1 cellular context compared by ENCODE assay signal in genomic region chr20:58209652-58210397, GRCh38.
TF ChIP-seq lines count a peak whose summit lies in the region.

No MANE protein-coding gene starts in this region.

TF ChIP-seq in K562, 482 proteins besides CTCF, POLR2A, EP300 and RAD21 (continued from another document and continues in another):
- TF ChIP-seq NR2F6 (CRISPR knock-in tag; IDR thresholded peaks at IDR 0.05) (no peak), HNRNPK (IDR thresholded peaks at IDR 0.05; ENCODE audit: low read depth, low read length, poor library complexity, severe bottlenecking) (no peak), MLX (CRISPR knock-in tag; conservative IDR thresholded peaks at IDR 0.05) (no peak), HOMEZ (CRISPR knock-in tag; IDR thresholded peaks at IDR 0.05) (no peak), GATA2 (CRISPR knock-in tag; IDR thresholded peaks at IDR 0.05) (no peak), DIDO1 (tag; IDR thresholded peaks at IDR 0.05; ENCODE audit: low read depth) (no peak), ZNF707 (CRISPR knock-in tag; conservative IDR thresholded peaks at IDR 0.05) (no peak), ZNF280B (CRISPR knock-in tag; IDR thresholded peaks at IDR 0.05) (no peak), NFIX (CRISPR knock-in tag; IDR thresholded peaks at IDR 0.05; ENCODE audit: low read depth) (no peak), USF1 (CRISPR knock-in tag; IDR thresholded peaks at IDR 0.05) (no peak), HLTF (IDR thresholded peaks at IDR 0.05) (no peak), SUPT5H (IDR thresholded peaks at IDR 0.05) (no peak), PTRF (tag; IDR thresholded peaks at IDR 0.05) (no peak), HINFP (tag; conservative IDR thresholded peaks at IDR 0.05; ENCODE audit: low read depth) (no peak), FOXP4 (CRISPR knock-in tag; IDR thresholded peaks at IDR 0.05; ENCODE audit: borderline replicate concordance) (no peak), THRB (CRISPR knock-in tag; conservative IDR thresholded peaks at IDR 0.05) (no peak), TAF1 (IDR thresholded peaks at IDR 0.05; ENCODE audit: control insufficient read depth, extremely low read depth, insufficient read depth, low read length, severe bottlenecking) (no peak), SP1 (CRISPR knock-in tag; IDR thresholded peaks at IDR 0.05) (peak; percentile 62; the same call in 1 of the 2 replicates), YBX1 (IDR thresholded peaks at IDR 0.05) (no peak), ZNF766 (CRISPR knock-in tag; conservative IDR thresholded peaks at IDR 0.05) (no peak), USF2 (CRISPR knock-in tag; IDR thresholded peaks at IDR 0.05) (no peak), TAF15 (IDR thresholded peaks at IDR 0.05; ENCODE audit: low read depth, low read length) (no peak), HMGN3 (IDR thresholded peaks at IDR 0.05; ENCODE audit: borderline replicate concordance, extremely low read depth, insufficient read length, low read depth, low read length) (peak; percentile 46), NCOA4 (IDR thresholded peaks at IDR 0.05; ENCODE audit: partially characterized antibody) (no peak), ZNF3 (CRISPR knock-in tag; IDR thresholded peaks at IDR 0.05) (no peak), KDM5B (IDR thresholded peaks at IDR 0.05; ENCODE audit: insufficient replicate concordance, low read depth, low read length) (no peak), CHCHD3 (CRISPR knock-in tag; IDR thresholded peaks at IDR 0.05) (no peak), ZKSCAN8 (CRISPR knock-in tag; IDR thresholded peaks at IDR 0.05) (no peak), NELFE (IDR thresholded peaks at IDR 0.05; ENCODE audit: insufficient read depth, insufficient read length) (no peak), ZNF23 (CRISPR knock-in tag; IDR thresholded peaks at IDR 0.05) (no peak), ZNF561 (CRISPR knock-in tag; conservative IDR thresholded peaks at IDR 0.05) (no peak), ZNF639 (CRISPR knock-in tag; conservative IDR thresholded peaks at IDR 0.05 in 1 of 2, IDR thresholded peaks at IDR 0.05 in 1 of 2) (no peak), HDAC3 (IDR thresholded peaks at IDR 0.05; ENCODE audit: borderline replicate concordance, partially characterized antibody) (no peak), SAFB (IDR thresholded peaks at IDR 0.05; ENCODE audit: borderline replicate concordance, low read depth, low read length) (peak; percentile 47; the same call in 1 of the 2 replicates), IFI16 (CRISPR knock-in tag; IDR thresholded peaks at IDR 0.05) (no peak), RBFOX2 (IDR thresholded peaks at IDR 0.05; ENCODE audit: low read depth, low read length) (0 out of 2 replicates have a peak, but pooled peaks have one; percentile 28), SMARCA5 (IDR thresholded peaks at IDR 0.05) (no peak), BACH1 (tag; IDR thresholded peaks at IDR 0.05) (no peak), MTF1 (CRISPR knock-in tag; IDR thresholded peaks at IDR 0.05; ENCODE audit: borderline replicate concordance) (no peak), SRF (CRISPR knock-in tag; IDR thresholded peaks at IDR 0.05) (no peak), ZNF280A (IDR thresholded peaks at IDR 0.05; ENCODE audit: low read depth, partially characterized antibody) (no peak), SPI1 (IDR thresholded peaks at IDR 0.05; ENCODE audit: borderline replicate concordance, low read depth, low read length) (no peak), ZNF184 (CRISPR knock-in tag; IDR thresholded peaks at IDR 0.05) (no peak), SMARCC2 (IDR thresholded peaks at IDR 0.05; ENCODE audit: low read depth) (no peak), PBX2 (CRISPR knock-in tag; IDR thresholded peaks at IDR 0.05; ENCODE audit: low read depth) (no peak), PBX2 (tag; conservative IDR thresholded peaks at IDR 0.05; ENCODE audit: low read depth) (no peak)
